In the genomic region with DNA sequence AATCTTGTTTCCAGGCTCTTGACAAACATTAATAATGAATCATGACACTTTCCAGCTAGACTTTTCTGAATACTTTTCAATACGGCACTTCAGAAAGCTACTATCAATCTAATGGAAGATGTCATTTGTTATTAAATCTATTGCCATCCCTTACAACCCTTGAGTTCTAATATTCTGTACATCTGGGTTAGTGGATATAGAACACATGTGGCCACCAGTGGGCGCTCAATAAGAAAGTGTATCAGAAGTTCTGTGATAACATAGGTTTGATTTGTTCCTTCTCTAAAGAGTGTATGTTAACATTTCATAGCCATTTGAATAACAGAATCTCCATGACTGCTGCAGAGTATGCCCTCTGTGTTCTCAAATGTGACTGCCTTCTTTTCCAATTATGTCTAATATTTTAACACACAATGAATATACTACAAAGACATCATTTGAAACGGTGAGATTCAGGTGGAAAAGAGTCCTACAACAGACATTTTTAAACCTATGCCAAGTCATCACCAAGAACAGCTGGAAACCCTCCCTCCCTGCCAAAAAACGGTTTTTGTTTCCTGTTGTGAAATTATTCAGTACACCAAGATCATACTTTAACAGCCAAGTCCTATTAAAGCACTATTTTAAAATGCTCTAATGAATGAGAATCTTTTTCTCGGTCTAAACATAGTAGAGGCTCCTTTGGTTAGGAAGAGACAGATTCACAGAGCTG, we compare ENCODE assay signal across 9 cellular contexts. TPM values are rescaled to one million over a fixed set of nuclear protein-coding genes. Genes with fewer than 3 reads are reported as not detected.
A peak's percentile ranks its signal among the peaks of the same experiment; 100 is the strongest.
DNase-seq lines count a peak whose midpoint lies in the region; ATAC-seq and TF ChIP-seq lines count a peak whose summit lies in the region.
"Had no signal": no experiment of that assay in that cellular context is flagged by ENCODE, and none has a peak within 500 bp of the region (broad histone marks: within the 10 kb centered on the region; RNA-seq: fewer than 3 reads in every experiment).

No MANE protein-coding gene starts in this region.

- intact Hi-C loops in sigmoid colon (cut with DNase I), result no loop called here

- DNase-seq in GM04504 (ENCODE audit: low read depth) (peak; percentile 7), MV-4-11 (lab: John Stamatoyannopoulos, UW) (peak; percentile 10), globus pallidus (ENCODE audit: low spot score) (peak; percentile 28), smooth muscle cell (lab: John Stamatoyannopoulos, UW; ENCODE audit: unreplicated experiment) (no peak), sigmoid colon (no peak)
- DNase-seq in activated CD8-positive, alpha-beta memory T cell treated with anti-CD3 and anti-CD28 coated beads for 24 hours, result peak; percentile 59
- DNase-seq: naive B cell had no signal

- no peak for ATAC-seq in GM21619 (IDR thresholded peaks at IDR 0.05; ENCODE audit: unreplicated experiment)

- peak; percentile 71 for TF ChIP-seq CTCF in smooth muscle cell (IDR thresholded peaks at IDR 0.05; ENCODE audit: borderline replicate concordance, insufficient read depth, poor library complexity, severe bottlenecking)
- TF ChIP-seq CTCF in sigmoid colon (IDR thresholded peaks at IDR 0.05), result peak in 1 of 4 experiments; percentile 46

- H3K9ac ChIP-seq in smooth muscle cell (ENCODE audit: low read depth), result no peak overlapping the region

- H4K20me1 ChIP-seq in smooth muscle cell (ENCODE audit: low read depth), result no peaks in the 10 kb centered on the region

- no peaks in the 10 kb centered on the region for H3K36me3 ChIP-seq in smooth muscle cell (ENCODE audit: low read depth)
- H3K36me3 ChIP-seq in sigmoid colon, result no peaks in the 10 kb centered on the region

- no peak overlapping the region for H3K4me2 ChIP-seq in smooth muscle cell

- H3K79me2 ChIP-seq in smooth muscle cell (ENCODE audit: low read depth), result no peaks in the 10 kb centered on the region

- TF ChIP-seq EP300 in sigmoid colon (IDR thresholded peaks at IDR 0.05), result no peak

- H3K4me3 ChIP-seq in smooth muscle cell (no peak overlapping the region), sigmoid colon (no peak overlapping the region)

- H3K27ac ChIP-seq in smooth muscle cell (ENCODE audit: low read depth) (no peak overlapping the region), sigmoid colon (no peak overlapping the region)

- H3F3A ChIP-seq in smooth muscle cell (ENCODE audit: low read depth), result peaks cover 5% of the 10 kb centered on the region

- H2AFZ ChIP-seq in smooth muscle cell (ENCODE audit: low read depth), result no peak overlapping the region

- peaks cover 10% of the 10 kb centered on the region for H3K4me1 ChIP-seq in smooth muscle cell (ENCODE audit: low read depth)
- peaks cover 0 to 9% (median 7%) of the 10 kb centered on the region in 4 donors for H3K4me1 ChIP-seq in sigmoid colon

- no peaks in the 10 kb centered on the region for H3K27me3 ChIP-seq in smooth muscle cell (ENCODE audit: low read depth)
- H3K27me3 ChIP-seq in sigmoid colon, result no peaks in the 10 kb centered on the region

- H3K9me3 ChIP-seq in smooth muscle cell (replicated peaks; ENCODE audit: low read depth) (no peaks in the 10 kb centered on the region), sigmoid colon (no peaks in the 10 kb centered on the region)

- no peak for TF ChIP-seq POLR2A in sigmoid colon (IDR thresholded peaks at IDR 0.05)

- 43% methylated on average over 5 of the region's 5 CpGs for WGBS in smooth muscle cell (ENCODE audit: low lambda C conversion rate)
- WGBS in sigmoid colon, 2 donors, result 40 to 46% methylated on average over 5 of the region's 5 CpGs

RNA-seq across cellular contexts. Expression of a gene that starts 22.2 kb away (rescaled TPM):
- total RNA-seq in smooth muscle cell (0.22 and 2.9 TPM in 2 replicates), sigmoid colon (10 to 100 TPM in 1 of 4 donors, 1 to 10 TPM in 3; 1.9 to 12.5 (median 7.0) TPM)
- polyA plus RNA-seq in smooth muscle cell (0.49 TPM in 1 of 2 replicates, not detected in the other), sigmoid colon (1 to 10 TPM; 1.2 to 4.4 (median 2.1) TPM)
- total RNA-seq: T-helper 2 cell treated with Interferon-gamma antibody and Interleukin-4, amounts not matched to agents 100 ng/mL and 5 ng/mL, for 36 hours had no signal

Comparison
In these comparisons a context has a peak if more than half of its experiments do, and no peak if none do; other contexts are left out.
1. DNase-seq: peak in GM04504 (single experiment), MV-4-11 (single experiment), activated CD8-positive, alpha-beta memory T cell treated with anti-CD3 and anti-CD28 coated beads for 24 hours (single experiment) and globus pallidus (single experiment); none in smooth muscle cell (single experiment) and sigmoid colon (single experiment).